ENCODE assay signal across 26 cellular contexts in genomic region chr4:94396984-94397383, GRCh38.
"Had no signal": no experiment of that assay in that cellular context is flagged by ENCODE, and none has a peak within 500 bp of the region (broad histone marks: within the 10 kb centered on the region; RNA-seq: fewer than 3 reads in every experiment).

No MANE protein-coding gene starts in this region.

- H3K9me3 ChIP-seq: stomach, suprapubic skin, testis, thoracic aorta, thyroid gland, tibial artery, tibial nerve, transverse colon, upper lobe of left lung, upper lobe of right lung, uterus, vagina had no signal

- H3K36me3 ChIP-seq: stomach, suprapubic skin, thoracic aorta, thyroid gland, tibial artery, tibial nerve, transverse colon, upper lobe of left lung, upper lobe of right lung, vagina had no signal

- H3K27ac ChIP-seq: stomach, suprapubic skin, testis, thoracic aorta, thyroid gland, tibial artery, tibial nerve, transverse colon, upper lobe of left lung, upper lobe of right lung, uterus, vagina had no signal

- ATAC-seq: stimulated activated effector memory CD8-positive, alpha-beta T cell treated with anti-CD3 and anti-CD28 coated beads, Interleukin-12 subunit alpha, Interleukin-12 subunit beta, amount 100 ng/mL, for 72 hours; stimulated activated memory B cell treated with anti-CD40 and anti-IgM and Interleukin-4, amounts not matched to agents 10 μg/mL and 1 μg/mL and 100 μg/mL, for 72 hours; stimulated activated naive B cell treated with anti-CD40 and anti-IgM and Interleukin-4, amounts not matched to agents 10 μg/mL and 1 μg/mL and 100 μg/mL, for 72 hours; stimulated activated naive CD8-positive, alpha-beta T cell treated with anti-CD3 and anti-CD28 coated beads, Interleukin-15, amount 100 ng/mL, for 72 hours; stimulated activated naive CD8-positive, alpha-beta T cell treated with anti-CD3 and anti-CD28 coated beads, Interleukin-15, Interleukin-2, amounts not matched to agents 100 U/mL and 50 U/mL, for 24 hours; upper lobe of right lung had no signal

- DNase-seq: stimulated activated CD4-positive, alpha-beta T cell treated with anti-CD3 and anti-CD28 coated beads, Interleukin-2, amount 100 ng/mL, for 48 hours; stimulated activated CD4-positive, alpha-beta T cell treated with anti-CD3 and anti-CD28 coated beads, Interleukin-4, amount 100 ng/mL, for 1 hour; stimulated activated CD4-positive, alpha-beta T cell treated with anti-CD3 and anti-CD28 coated beads, Interleukin-4, amount 100 ng/mL, for 24 hours; stimulated activated CD4-positive, alpha-beta T cell treated with anti-CD3 and anti-CD28 coated beads, Interleukin-4, amount 100 ng/mL, for 4 hours; stimulated activated CD8-positive, alpha-beta memory T cell treated with anti-CD3 and anti-CD28 coated beads, Interleukin-4, amount 100 ng/mL, for 48 hours; stimulated activated naive B cell treated with anti-CD40 and anti-IgM and Interleukin-4, amounts not matched to agents 10 μg/mL and 1 μg/mL and 100 μg/mL, for 72 hours; stimulated activated naive CD4-positive, alpha-beta T cell; stimulated activated naive CD4-positive, alpha-beta T cell treated with Interleukin-2 at 50 U/mL for 16 hours; stimulated activated naive CD8-positive, alpha-beta T cell treated with anti-CD3 and anti-CD28 coated beads, Interleukin-15, amount 100 ng/mL, for 72 hours; stimulated activated naive CD8-positive, alpha-beta T cell treated with anti-CD3 and anti-CD28 coated beads, Interleukin-15, Interleukin-2, amounts not matched to agents 100 U/mL and 50 U/mL, for 24 hours; stomach; substantia nigra; testis; thyroid gland; tibial artery; transverse colon; upper lobe of right lung; uterus had no signal

- FAIRE-seq: urothelium cell line had no signal

- H3K4me1 ChIP-seq: stomach, suprapubic skin, testis, thyroid gland, tibial artery, tibial nerve, transverse colon, upper lobe of left lung, upper lobe of right lung, uterus, vagina had no signal

- H3K4me3 ChIP-seq: stomach, suprapubic skin, testis, thoracic aorta, thyroid gland, tibial artery, tibial nerve, transverse colon, upper lobe of left lung, upper lobe of right lung, uterus, vagina had no signal

- H3K27me3 ChIP-seq: stomach, suprapubic skin, testis, thyroid gland, tibial artery, tibial nerve, transverse colon, upper lobe of left lung, upper lobe of right lung, uterus, vagina had no signal
